ENCODE assay signal across 11 cellular contexts in genomic region chr20:33936651-33937050, GRCh38.
"Had no signal": no experiment of that assay in that cellular context is flagged by ENCODE, and none has a peak within 500 bp of the region (broad histone marks: within the 10 kb centered on the region; RNA-seq: fewer than 3 reads in every experiment).

No MANE protein-coding gene starts in this region.

- H3K4me2 ChIP-seq: GM23338 had no signal

- H2AFZ ChIP-seq: GM23248, GM23338 had no signal

- H3K36me3 ChIP-seq: HAP-1 had no signal

- FAIRE-seq: H1, H54 had no signal

- H3K27ac ChIP-seq: GM23248 had no signal

- DNase-seq: GM23248, GOT3, H7, H9, HCEC 1CT, HFFc6 had no signal

- H3K4me3 ChIP-seq: GM23248, GM23338, HAP-1 had no signal

- ATAC-seq: GM23338, HCT116 had no signal

- H3K4me1 ChIP-seq: HAP-1 had no signal

- H3K9me3 ChIP-seq: HAP-1 had no signal
